ENCODE assay signal across 11 cellular contexts in genomic region chr11:11400635-11401232, GRCh38. TPM values are rescaled to one million over a fixed set of nuclear protein-coding genes. Genes with fewer than 3 reads are reported as not detected.
DNase-seq lines count a peak whose midpoint lies in the region; ATAC-seq and TF ChIP-seq lines count a peak whose summit lies in the region.
"Had no signal": no experiment of that assay in that cellular context is flagged by ENCODE, and none has a peak within 500 bp of the region (broad histone marks: within the 10 kb centered on the region; RNA-seq: fewer than 3 reads in every experiment).

No MANE protein-coding gene starts in this region.

- H3F3A ChIP-seq in SK-N-SH (replicated peaks; ENCODE audit: insufficient read depth), result no peaks in the 10 kb centered on the region

- no peak overlapping the region for H3K4me3 ChIP-seq in SK-N-SH (ENCODE audit: low read depth in 2 of 2, low read length in 1 of 2)
- H3K4me3 ChIP-seq: sigmoid colon had no signal

- H3K36me3 ChIP-seq in SK-N-SH (replicated peaks in 1 of 2; ENCODE audit: control insufficient read depth in 1 of 2, insufficient read depth in 2 of 2, low read length in 1 of 2), result no peaks in the 10 kb centered on the region
- H3K36me3 ChIP-seq: sigmoid colon had no signal

- H3K4me2 ChIP-seq in SK-N-SH, result no peak overlapping the region

- DNase-seq in EH (ENCODE audit: low read depth), result peak; percentile 11
- DNase-seq in H4 (ENCODE audit: low spot score), result peak; percentile 46
- DNase-seq in SK-N-SH, result no peak
- peak; percentile 9 for DNase-seq in iris pigment epithelial cell (ENCODE audit: low read depth)
- no peak for DNase-seq in nucleus accumbens (lab: John Stamatoyannopoulos, UW)
- no peak for DNase-seq in NCI-H1930 (lab: John Stamatoyannopoulos, UW)
- no peak for DNase-seq in stimulated activated CD4-positive, alpha-beta T cell treated with anti-CD3 and anti-CD28 coated beads, Interleukin-4, amount 100 ng/mL, for 1 hour
- DNase-seq: NCI-H1694 treated with DMSO at 0.1 percent for 48 hours, SHP77 treated with DMSO at 0.1 percent for 48 hours, sigmoid colon had no signal

- 70% methylated on average over 9 of the region's 9 CpGs for WGBS in SK-N-SH (ENCODE audit: low lambda C conversion rate)

- H3K27ac ChIP-seq in SK-N-SH (ENCODE audit: low read depth in 2 of 2, low read length in 1 of 2), result no peak overlapping the region

- H3K79me2 ChIP-seq in SK-N-SH (ENCODE audit: insufficient read depth), result no peaks in the 10 kb centered on the region

- POLR2A ChIA-PET in SK-N-SH (lab: Yijun Ruan, JAX), result no interaction called here

- ATAC-seq in GM19328 (IDR thresholded peaks at IDR 0.05; ENCODE audit: unreplicated experiment), result no peak

- H3K9me2 ChIP-seq in SK-N-SH, result no peaks in the 10 kb centered on the region

- H2AFZ ChIP-seq in SK-N-SH (ENCODE audit: low read depth), result no peak overlapping the region

- H4K20me1 ChIP-seq in SK-N-SH (ENCODE audit: insufficient read depth), result no peaks in the 10 kb centered on the region

- peaks cover 0 to 4% of the 10 kb centered on the region in 2 experiments; a peak in 1 of 4 replicates for H3K4me1 ChIP-seq in SK-N-SH (ENCODE audit: control insufficient read depth in 1 of 2, insufficient read depth in 2 of 2, low read depth in 1 of 2, low read length in 1 of 2)

- no peak overlapping the region for H3K9ac ChIP-seq in SK-N-SH

- peak; percentile 23; the same call in 1 of the 2 replicates for TF ChIP-seq RAD21 in SK-N-SH (IDR thresholded peaks at IDR 0.05; ENCODE audit: low read length)

- no peak for TF ChIP-seq EP300 in SK-N-SH (IDR thresholded peaks at IDR 0.05; ENCODE audit: borderline replicate concordance in 1 of 2, low read depth in 1 of 2, low read length in 1 of 2)

- peak; percentile 32; the same call in 1 of the 2 replicates for TF ChIP-seq CTCF in SK-N-SH (IDR thresholded peaks at IDR 0.05)

- no peaks in the 10 kb centered on the region; the same call in 1 of the 2 replicates for H3K27me3 ChIP-seq in SK-N-SH (ENCODE audit: insufficient read depth)
- H3K27me3 ChIP-seq: sigmoid colon had no signal

- CTCF ChIA-PET in SK-N-SH (lab: Yijun Ruan, JAX), result interaction anchor here (0.7 kb wide), 1 partner anchor 209 kb away, joined by 3 read pairs; no protein-coding TSS in a partner anchor

- no peaks in the 10 kb centered on the region for H3K9me3 ChIP-seq in SK-N-SH
- H3K9me3 ChIP-seq: sigmoid colon had no signal

TF ChIP-seq in SK-N-SH, 30 proteins besides CTCF, POLR2A, EP300 and RAD21:
- TF ChIP-seq ELF1 (IDR thresholded peaks at IDR 0.05) (no peak), REST (IDR thresholded peaks at IDR 0.05; ENCODE audit: low read depth, low read length) (no peak), TEAD4 (IDR thresholded peaks at IDR 0.05; ENCODE audit: borderline replicate concordance, insufficient read depth) (no peak), MAX (IDR thresholded peaks at IDR 0.05; ENCODE audit: low read depth) (no peak), GABPA (IDR thresholded peaks at IDR 0.05; ENCODE audit: low read depth) (no peak)

RNA-seq across cellular contexts. Expression of gene CSNK2A3, which starts 47.7 kb away (rescaled TPM):
- 1.5 and 2.1 TPM in 2 replicates for total RNA-seq in H4 (2014; rRNA removed; shearing (Covaris generic))
- polyA plus RNA-seq in SK-N-SH (2012; rRNA removed), result 0.31 and 0.97 TPM in 2 replicates
- 1.6 and 3.2 TPM in 2 replicates for polyA plus RNA-seq in SK-N-SH (2012; cell fraction: cytosol; rRNA removed)
- polyA plus RNA-seq in SK-N-SH (2012; cell fraction: nucleus; rRNA removed), result 0.35 and 1.2 TPM in 2 replicates

Comparison
In these comparisons a context has a peak if more than half of its experiments do, and no peak if none do; other contexts are left out.
1. DNase-seq: peak in EH (single experiment), H4 (single experiment) and iris pigment epithelial cell (single experiment); none in SK-N-SH (single experiment), nucleus accumbens (0 of 56), NCI-H1930 (0 of 2) and stimulated activated CD4-positive, alpha-beta T cell treated with anti-CD3 and anti-CD28 coated beads, Interleukin-4, amount 100 ng/mL, for 1 hour (single experiment).